1 cellular context compared by ENCODE assay signal in genomic region chr3:189841474-189842205, GRCh38.
TF ChIP-seq lines count a peak whose summit lies in the region.

No MANE protein-coding gene starts in this region.

TF ChIP-seq in HepG2, 621 proteins besides CTCF, POLR2A, EP300 and RAD21:
- TF ChIP-seq, protein P1, sequence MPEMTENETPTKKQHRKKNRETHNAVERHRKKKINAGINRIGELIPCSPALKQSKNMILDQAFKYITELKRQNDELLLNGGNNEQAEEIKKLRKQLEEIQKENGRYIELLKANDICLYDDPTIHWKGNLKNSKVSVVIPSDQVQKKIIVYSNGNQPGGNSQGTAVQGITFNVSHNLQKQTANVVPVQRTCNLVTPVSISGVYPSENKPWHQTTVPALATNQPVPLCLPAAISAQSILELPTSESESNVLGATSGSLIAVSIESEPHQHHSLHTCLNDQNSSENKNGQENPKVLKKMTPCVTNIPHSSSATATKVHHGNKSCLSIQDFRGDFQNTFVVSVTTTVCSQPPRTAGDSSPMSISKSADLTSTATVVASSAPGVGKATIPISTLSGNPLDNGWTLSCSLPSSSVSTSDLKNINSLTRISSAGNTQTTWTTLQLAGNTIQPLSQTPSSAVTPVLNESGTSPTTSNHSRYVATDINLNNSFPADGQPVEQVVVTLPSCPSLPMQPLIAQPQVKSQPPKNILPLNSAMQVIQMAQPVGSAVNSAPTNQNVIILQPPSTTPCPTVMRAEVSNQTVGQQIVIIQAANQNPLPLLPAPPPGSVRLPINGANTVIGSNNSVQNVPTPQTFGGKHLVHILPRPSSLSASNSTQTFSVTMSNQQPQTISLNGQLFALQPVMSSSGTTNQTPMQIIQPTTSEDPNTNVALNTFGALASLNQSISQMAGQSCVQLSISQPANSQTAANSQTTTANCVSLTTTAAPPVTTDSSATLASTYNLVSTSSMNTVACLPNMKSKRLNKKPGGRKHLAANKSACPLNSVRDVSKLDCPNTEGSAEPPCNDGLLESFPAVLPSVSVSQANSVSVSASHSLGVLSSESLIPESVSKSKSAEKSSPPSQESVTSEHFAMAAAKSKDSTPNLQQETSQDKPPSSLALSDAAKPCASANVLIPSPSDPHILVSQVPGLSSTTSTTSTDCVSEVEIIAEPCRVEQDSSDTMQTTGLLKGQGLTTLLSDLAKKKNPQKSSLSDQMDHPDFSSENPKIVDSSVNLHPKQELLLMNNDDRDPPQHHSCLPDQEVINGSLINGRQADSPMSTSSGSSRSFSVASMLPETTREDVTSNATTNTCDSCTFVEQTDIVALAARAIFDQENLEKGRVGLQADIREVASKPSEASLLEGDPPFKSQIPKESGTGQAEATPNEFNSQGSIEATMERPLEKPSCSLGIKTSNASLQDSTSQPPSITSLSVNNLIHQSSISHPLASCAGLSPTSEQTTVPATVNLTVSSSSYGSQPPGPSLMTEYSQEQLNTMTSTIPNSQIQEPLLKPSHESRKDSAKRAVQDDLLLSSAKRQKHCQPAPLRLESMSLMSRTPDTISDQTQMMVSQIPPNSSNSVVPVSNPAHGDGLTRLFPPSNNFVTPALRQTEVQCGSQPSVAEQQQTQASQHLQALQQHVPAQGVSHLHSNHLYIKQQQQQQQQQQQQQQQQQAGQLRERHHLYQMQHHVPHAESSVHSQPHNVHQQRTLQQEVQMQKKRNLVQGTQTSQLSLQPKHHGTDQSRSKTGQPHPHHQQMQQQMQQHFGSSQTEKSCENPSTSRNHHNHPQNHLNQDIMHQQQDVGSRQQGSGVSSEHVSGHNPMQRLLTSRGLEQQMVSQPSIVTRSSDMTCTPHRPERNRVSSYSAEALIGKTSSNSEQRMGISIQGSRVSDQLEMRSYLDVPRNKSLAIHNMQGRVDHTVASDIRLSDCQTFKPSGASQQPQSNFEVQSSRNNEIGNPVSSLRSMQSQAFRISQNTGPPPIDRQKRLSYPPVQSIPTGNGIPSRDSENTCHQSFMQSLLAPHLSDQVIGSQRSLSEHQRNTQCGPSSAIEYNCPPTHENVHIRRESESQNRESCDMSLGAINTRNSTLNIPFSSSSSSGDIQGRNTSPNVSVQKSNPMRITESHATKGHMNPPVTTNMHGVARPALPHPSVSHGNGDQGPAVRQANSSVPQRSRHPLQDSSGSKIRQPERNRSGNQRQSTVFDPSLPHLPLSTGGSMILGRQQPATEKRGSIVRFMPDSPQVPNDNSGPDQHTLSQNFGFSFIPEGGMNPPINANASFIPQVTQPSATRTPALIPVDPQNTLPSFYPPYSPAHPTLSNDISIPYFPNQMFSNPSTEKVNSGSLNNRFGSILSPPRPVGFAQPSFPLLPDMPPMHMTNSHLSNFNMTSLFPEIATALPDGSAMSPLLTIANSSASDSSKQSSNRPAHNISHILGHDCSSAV (CRISPR knock-in tag; IDR thresholded peaks at IDR 0.05; ENCODE audit: borderline replicate concordance), result no peak
- TF ChIP-seq ZNF703 (CRISPR knock-in tag; IDR thresholded peaks at IDR 0.05; ENCODE audit: borderline replicate concordance) (no peak), HNF4G (IDR thresholded peaks at IDR 0.05; ENCODE audit: borderline replicate concordance, low read depth, low read length) (no peak), HNF4G (CRISPR knock-in tag; IDR thresholded peaks at IDR 0.05; ENCODE audit: borderline replicate concordance, low read depth) (no peak), ZNF143 (CRISPR knock-in tag; IDR thresholded peaks at IDR 0.05) (no peak), FIP1L1 (IDR thresholded peaks at IDR 0.05; ENCODE audit: borderline replicate concordance, insufficient read depth, low read depth, low read length) (no peak), TEAD3 (CRISPR knock-in tag; optimal IDR thresholded peaks at IDR 0.05; ENCODE audit: borderline replicate concordance) (no peak), ZSCAN30 (CRISPR knock-in tag; IDR thresholded peaks at IDR 0.05) (no peak), BATF2 (CRISPR knock-in tag; IDR thresholded peaks at IDR 0.05) (no peak), DPF2 (CRISPR knock-in tag; IDR thresholded peaks at IDR 0.05; ENCODE audit: borderline replicate concordance, low read depth) (no peak), ZNF639 (CRISPR knock-in tag; conservative IDR thresholded peaks at IDR 0.05) (no peak), U2AF2 (IDR thresholded peaks at IDR 0.05; ENCODE audit: low read depth, low read length) (no peak), FOSL1 (CRISPR knock-in tag; IDR thresholded peaks at IDR 0.05; ENCODE audit: borderline replicate concordance) (no peak), GATA4 (IDR thresholded peaks at IDR 0.05; ENCODE audit: borderline replicate concordance, low read depth) (no peak), ZNF7 (CRISPR knock-in tag; IDR thresholded peaks at IDR 0.05) (no peak)
